Comparison of ENCODE assay signal across 8 cellular contexts in the genomic region with DNA sequence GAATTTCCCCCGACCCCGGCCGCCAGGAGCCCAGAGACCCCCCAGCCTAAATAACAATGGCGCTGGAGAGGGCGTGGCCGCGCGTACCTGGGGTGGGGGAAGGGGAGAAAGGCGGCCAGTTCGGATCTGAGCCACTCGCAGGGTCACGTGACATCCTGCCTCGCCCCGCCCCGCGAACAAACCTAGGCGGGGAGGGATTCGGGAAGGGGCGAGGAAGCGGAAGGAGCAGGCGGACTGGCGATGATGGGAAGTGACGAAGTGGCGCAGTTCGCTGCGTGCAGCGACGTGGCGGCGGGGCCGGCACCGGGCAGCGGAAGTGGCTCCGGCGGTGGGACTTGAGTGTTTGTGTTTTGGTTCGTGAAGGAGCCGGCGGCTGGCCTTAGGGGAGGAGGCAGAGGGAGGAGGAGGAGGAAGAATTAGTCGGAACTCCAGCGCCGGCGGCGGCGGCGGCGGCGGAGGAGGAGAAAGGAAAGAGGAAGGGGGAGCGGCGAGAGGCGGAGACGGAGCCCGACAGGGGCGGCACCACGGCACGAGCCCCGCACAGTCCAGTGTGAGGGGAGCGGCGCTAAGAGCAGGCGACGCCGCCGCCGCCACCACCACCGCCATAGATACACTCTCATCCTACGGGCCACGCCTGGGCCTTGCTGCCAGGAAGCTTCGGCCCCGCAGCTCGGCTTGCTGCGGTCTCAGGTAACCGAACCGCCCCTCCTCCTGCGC. TPM values are rescaled to one million over a fixed set of nuclear protein-coding genes. Genes with fewer than 3 reads are reported as not detected.
DNase-seq lines count a peak whose midpoint lies in the region; ATAC-seq, FAIRE-seq and TF ChIP-seq lines count a peak whose summit lies in the region.

A gene with protein sequence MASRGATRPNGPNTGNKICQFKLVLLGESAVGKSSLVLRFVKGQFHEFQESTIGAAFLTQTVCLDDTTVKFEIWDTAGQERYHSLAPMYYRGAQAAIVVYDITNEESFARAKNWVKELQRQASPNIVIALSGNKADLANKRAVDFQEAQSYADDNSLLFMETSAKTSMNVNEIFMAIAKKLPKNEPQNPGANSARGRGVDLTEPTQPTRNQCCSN (plus strand): TSS at position 266 of the 717 bp plus-strand sequence. CDS start 3,802 bp downstream, outside the sequence.

- H3K27me3 Mint-ChIP-seq in activated CD8-positive, alpha-beta memory T cell treated with anti-CD3 and anti-CD28 coated beads, Interleukin-2, amount 10 ng/mL, durations not matched to agents 7 days and 5 days = peaks cover 2% of the 10 kb centered on the region

- H3K27ac ChIP-seq in H1 (ENCODE audit: low read depth, low read length) = peak within 1 kb of the TSS; percentile 92
- peak within 1 kb of the TSS; percentile 97 for H3K27ac ChIP-seq in mesenchymal stem cell (ENCODE audit: low read length, poor library complexity, severe bottlenecking)

- H3K4me2 ChIP-seq in H1 (ENCODE audit: insufficient read depth in 1 of 2, low read depth in 2 of 2, low read length in 2 of 2) (peak within 1 kb of the TSS; percentile 70 to 84), mesenchymal stem cell (ENCODE audit: low read length, poor library complexity, severe bottlenecking) (peak within 1 kb of the TSS; percentile 81)

- H2BK12ac ChIP-seq in H1 (ENCODE audit: low read depth, low read length) = peak within 1 kb of the TSS; percentile 88
- H2BK12ac ChIP-seq in mesenchymal stem cell (ENCODE audit: low read length in 2 of 2) = peak within 1 kb of the TSS; percentile 32 to 79

- no peak within 1 kb of the TSS for H3K14ac ChIP-seq in H1 (ENCODE audit: insufficient read length)
- peak within 1 kb of the TSS; percentile 9 to 96 for H3K14ac ChIP-seq in mesenchymal stem cell (ENCODE audit: low read length in 2 of 2)

- TF ChIP-seq CTCF in H1 (IDR thresholded peaks at IDR 0.05; ENCODE audit: control extremely low read depth in 1 of 3, insufficient read depth in 1 of 3, low read depth in 1 of 3, low read length in 3 of 3) = no peak

- TF ChIP-seq EP300 in H1 (IDR thresholded peaks at IDR 0.05; ENCODE audit: borderline replicate concordance in 1 of 2, low read depth in 2 of 2, low read length in 2 of 2) = peak in 1 of 2 experiments; percentile 38; a peak in 2 of 3 replicates

- peaks cover 23 to 46% of the 10 kb centered on the region in 2 experiments for H3K79me2 ChIP-seq in H1 (ENCODE audit: control insufficient read depth in 1 of 2, insufficient read depth in 2 of 2, low read length in 2 of 2)

- peak within 1 kb of the TSS; percentile 93 for H3K18ac ChIP-seq in H1 (ENCODE audit: extremely low read depth, low read length)
- peak within 1 kb of the TSS; percentile 96 to 98 for H3K18ac ChIP-seq in mesenchymal stem cell (ENCODE audit: low read depth in 1 of 2, low read length in 2 of 2)

- H3K27ac Mint-ChIP-seq in activated CD8-positive, alpha-beta memory T cell treated with anti-CD3 and anti-CD28 coated beads, Interleukin-2, amount 10 ng/mL, durations not matched to agents 7 days and 5 days = peak within 1 kb of the TSS; percentile 98

- H3K36me3 ChIP-seq in NT2/D1 (ENCODE audit: insufficient read depth, insufficient read length, low read length) (peaks cover 21% of the 10 kb centered on the region), H1 (ENCODE audit: control insufficient read depth in 2 of 4, insufficient read depth in 4 of 4, low read length in 3 of 4) (peaks cover 3 to 13% (median 6%) of the 10 kb centered on the region in 4 experiments; a peak in 6 of 8 replicates), mesenchymal stem cell (ENCODE audit: control insufficient read depth in 1 of 2, insufficient read depth in 2 of 2, low read depth in 1 of 2, low read length in 2 of 2) (peaks cover 3 to 15% of the 10 kb centered on the region in 2 experiments)

- H2BK15ac ChIP-seq in H1 (ENCODE audit: low read length) (no peak within 1 kb of the TSS), mesenchymal stem cell (ENCODE audit: low read depth, poor library complexity, severe bottlenecking) (peak within 1 kb of the TSS; percentile 77)

- H2BK5ac ChIP-seq in H1 (ENCODE audit: low read depth, low read length) = peak within 1 kb of the TSS; percentile 90
- peak within 1 kb of the TSS; percentile 95 for H2BK5ac ChIP-seq in mesenchymal stem cell (ENCODE audit: low read depth, low read length, poor library complexity, severe bottlenecking)

- peak within 1 kb of the TSS; percentile 89 for H3K4me3 Mint-ChIP-seq in activated CD8-positive, alpha-beta memory T cell treated with anti-CD3 and anti-CD28 coated beads, Interleukin-2, amount 10 ng/mL, durations not matched to agents 7 days and 5 days

- no peak within 1 kb of the TSS for H3K23ac ChIP-seq in H1 (ENCODE audit: insufficient read length)
- peak within 1 kb of the TSS in 1 of 2 experiments; percentile 75 for H3K23ac ChIP-seq in mesenchymal stem cell (ENCODE audit: low read length in 2 of 2)

- H2AK5ac ChIP-seq in H1 (ENCODE audit: low read depth, low read length) (0 out of 2 replicates have a peak within 1 kb of the TSS, but pooled peaks have one; percentile 3), mesenchymal stem cell (ENCODE audit: low read length, severe bottlenecking) (peak within 1 kb of the TSS; percentile 100)

- peaks cover 23% of the 10 kb centered on the region for H3K36me3 Mint-ChIP-seq in activated CD8-positive, alpha-beta memory T cell treated with anti-CD3 and anti-CD28 coated beads, Interleukin-2, amount 10 ng/mL, durations not matched to agents 7 days and 5 days

- FAIRE-seq in H1 (lab: Jason Lieb, UNC) = peak; percentile 57

- no peaks in the 10 kb centered on the region; the same call in 1 of the 2 replicates for H3K23me2 ChIP-seq in H1 (ENCODE audit: low read depth, low read length)

- H2AFZ ChIP-seq in H1 (ENCODE audit: low read length) (0 out of 2 replicates have a peak within 1 kb of the TSS, but pooled peaks have one; percentile 27), mesenchymal stem cell (ENCODE audit: low read depth, low read length) (peak within 1 kb of the TSS; percentile 86)

- H2BK120ac ChIP-seq in H1 (replicated peaks; ENCODE audit: low read depth, low read length) = no peak within 1 kb of the TSS
- peak within 1 kb of the TSS; percentile 87 for H2BK120ac ChIP-seq in mesenchymal stem cell (ENCODE audit: low read depth, low read length)

- 0 out of 2 replicates have a peak within 1 kb of the TSS, but pooled peaks have one; percentile 5 for H2BK20ac ChIP-seq in H1 (ENCODE audit: low read length)

- no peaks in the 10 kb centered on the region for H3K27me3 ChIP-seq in NT2/D1 (ENCODE audit: insufficient read depth, insufficient read length)
- H3K27me3 ChIP-seq in H1 (replicated peaks in 1 of 4; ENCODE audit: control insufficient read depth in 3 of 4, extremely low read depth in 1 of 4, insufficient read depth in 3 of 4, low read length in 3 of 4) = no peaks in the 10 kb centered on the region
- no peaks in the 10 kb centered on the region for H3K27me3 ChIP-seq in mesenchymal stem cell (ENCODE audit: control insufficient read depth in 1 of 2, insufficient read depth in 1 of 2, low read length in 2 of 2)

- TF ChIP-seq RAD21 in H1 (IDR thresholded peaks at IDR 0.05 in 1 of 2, conservative IDR thresholded peaks at IDR 0.05 in 1 of 2; ENCODE audit: low read depth in 2 of 2, low read length in 2 of 2) = peak in 1 of 2 experiments; percentile 0; a peak in 2 of 4 replicates

- POLR2A ChIA-PET in H1 (lab: Charles Lee; ENCODE audit: partially characterized antibody) = interaction anchor here (0.8 to 1.8 kb wide), 9 partner anchors 8 to 232 kb away, joined by 3 to 13 read pairs (median 4); no protein-coding TSS in a partner anchor

- H3K9ac ChIP-seq in NT2/D1 (ENCODE audit: insufficient read length, low read depth) = peak within 1 kb of the TSS; percentile 94
- peak within 1 kb of the TSS; percentile 86 to 93 (median 88) for H3K9ac ChIP-seq in H1 (replicated peaks in 1 of 4; ENCODE audit: extremely low read depth in 1 of 4, low read depth in 3 of 4, low read length in 3 of 4)
- peak within 1 kb of the TSS; percentile 97 for H3K9ac ChIP-seq in mesenchymal stem cell (ENCODE audit: low read length)

- H4K91ac ChIP-seq in H1 (replicated peaks; ENCODE audit: insufficient read length, low read length) (peak within 1 kb of the TSS; percentile 45), mesenchymal stem cell (ENCODE audit: low read length) (peak within 1 kb of the TSS; percentile 97)

- H4K8ac ChIP-seq in H1 (ENCODE audit: extremely low read depth, insufficient read depth, low read length) = peak within 1 kb of the TSS; percentile 97
- peak within 1 kb of the TSS; percentile 92 for H4K8ac ChIP-seq in mesenchymal stem cell (ENCODE audit: low read length)

- peak; percentile 83 for DNase-seq in COR-L47 (lab: John Stamatoyannopoulos, UW)
- peak in 75 of 76 experiments; percentile 51 to 98 (median 95) for DNase-seq in HUDEP-2 (lab: John Stamatoyannopoulos, UW; ENCODE audit: unreplicated experiment in 76 of 76)
- DNase-seq in NT2/D1 (ENCODE audit: low read depth, low spot score) = peak; percentile 98
- peak; percentile 99 for DNase-seq in activated CD8-positive, alpha-beta memory T cell treated with anti-CD3 and anti-CD28 coated beads, Interleukin-2, amount 10 ng/mL, durations not matched to agents 7 days and 5 days
- peak; percentile 95 to 96 for DNase-seq in H1 (ENCODE audit: low read depth in 1 of 2, low spot score in 2 of 2)
- DNase-seq in mesenchymal stem cell = peak; percentile 98
- DNase-seq in stimulated activated CD8-positive, alpha-beta memory T cell treated with anti-CD3 and anti-CD28 coated beads, Interleukin-12 subunit alpha, Interleukin-12 subunit beta, amount 100 ng/mL, for 4 hours (ENCODE audit: low read depth) = peak; percentile 92

- WGBS in H1 (ENCODE audit: extremely low coverage in 1 of 2, insufficient coverage in 1 of 2, insufficient read length in 1 of 2, insufficient replicate concordance in 2 of 2, low coverage in 1 of 2, low lambda C conversion rate in 2 of 2, missing lambda C conversion rate in 1 of 2), 2 experiments = 2% methylated on average over 37 of the region's 73 CpGs; no CpG with 5 or more reads in 1 of the 2 experiments
- under 1% methylated on average over 43 of the region's 73 CpGs for WGBS in mesenchymal stem cell

- peaks cover 42% of the 10 kb centered on the region for H3K4me1 Mint-ChIP-seq in activated CD8-positive, alpha-beta memory T cell treated with anti-CD3 and anti-CD28 coated beads, Interleukin-2, amount 10 ng/mL, durations not matched to agents 7 days and 5 days

- peak within 1 kb of the TSS; percentile 84 for H4K5ac ChIP-seq in H1 (ENCODE audit: insufficient read length, low read depth, low read length)

- H3K4me3 ChIP-seq in NT2/D1 (ENCODE audit: insufficient read length, low read depth) (peak within 1 kb of the TSS; percentile 95), H1 (ENCODE audit: extremely low read depth in 1 of 4, insufficient read depth in 2 of 4, low read depth in 3 of 4, low read length in 4 of 4) (peak within 1 kb of the TSS; percentile 95 to 99 (median 96)), mesenchymal stem cell (ENCODE audit: insufficient read depth in 1 of 2, low read depth in 1 of 2, low read length in 2 of 2) (peak within 1 kb of the TSS; percentile 91 to 100)

- peak within 1 kb of the TSS; percentile 66 for H3K56ac ChIP-seq in H1 (replicated peaks; ENCODE audit: insufficient read length, low read depth, low read length)

- H3K9me3 ChIP-seq in NT2/D1 (ENCODE audit: insufficient read depth, low read length) (0 out of 2 replicates have a peak, but pooled peaks cover 4% of the 10 kb centered on the region), H1 (ENCODE audit: insufficient read depth in 2 of 2, low read depth in 1 of 2, low read length in 1 of 2) (peaks cover 0 to 4% of the 10 kb centered on the region in 2 experiments; a peak in 1 of 4 replicates), mesenchymal stem cell (ENCODE audit: control insufficient read depth, low read length) (no peaks in the 10 kb centered on the region)

- H4K20me1 ChIP-seq in H1 (replicated peaks in 1 of 2; ENCODE audit: control insufficient read depth in 1 of 2, insufficient read depth in 2 of 2, low read length in 2 of 2) = peaks cover 2% of the 10 kb centered on the region in 2 experiments

- CTCF ChIA-PET in activated CD8-positive, alpha-beta memory T cell treated with anti-CD3 and anti-CD28 coated beads, Interleukin-2, amount 10 ng/mL, durations not matched to agents 7 days and 5 days (lab: Charles Lee) = interaction anchor here (1.0 to 1.5 kb wide), 3 partner anchors 13 to 59 kb away, joined by 3 read pairs; a partner anchor contains a TSS
- CTCF ChIA-PET in H1 (lab: Charles Lee; ENCODE audit: partially characterized antibody) = no interaction called here

- H3K4me1 ChIP-seq in NT2/D1 (ENCODE audit: insufficient read depth, insufficient read length) (no peaks in the 10 kb centered on the region), H1 (replicated peaks in 1 of 4; ENCODE audit: control insufficient read depth in 3 of 4, insufficient read depth in 4 of 4, low read length in 3 of 4) (peaks cover 3 to 5% (median 5%) of the 10 kb centered on the region in 4 experiments), mesenchymal stem cell (ENCODE audit: control insufficient read depth, insufficient read depth, low read depth, low read length) (peaks cover 3% of the 10 kb centered on the region)

- TF ChIP-seq POLR2A in H1 (IDR thresholded peaks at IDR 0.05; ENCODE audit: control extremely low read depth in 1 of 2, low read depth in 2 of 2, low read length in 2 of 2) = peak; percentile 72 to 74; a peak in 2 of 3 replicates

- peak; percentile 95 for ATAC-seq in GM21381 (IDR thresholded peaks at IDR 0.05; ENCODE audit: unreplicated experiment)
- peak; percentile 89 for ATAC-seq in activated CD8-positive, alpha-beta memory T cell treated with anti-CD3 and anti-CD28 coated beads, Interleukin-2, amount 10 ng/mL, durations not matched to agents 7 days and 5 days

- H3K79me1 ChIP-seq in H1 (ENCODE audit: low read depth, low read length) (0 out of 2 replicates have a peak, but pooled peaks cover 3% of the 10 kb centered on the region), mesenchymal stem cell (replicated peaks; ENCODE audit: low read length, poor library complexity, severe bottlenecking) (peaks cover 6% of the 10 kb centered on the region)

- H3K4ac ChIP-seq in H1 (replicated peaks; ENCODE audit: insufficient read length, low read depth, low read length) (peak within 1 kb of the TSS; percentile 57), mesenchymal stem cell (ENCODE audit: low read depth in 1 of 2, low read length in 2 of 2) (peak within 1 kb of the TSS; percentile 98 to 99)

- H3K9me3 Mint-ChIP-seq in activated CD8-positive, alpha-beta memory T cell treated with anti-CD3 and anti-CD28 coated beads, Interleukin-2, amount 10 ng/mL, durations not matched to agents 7 days and 5 days (ENCODE audit: low read depth) = no peaks in the 10 kb centered on the region

RNA-seq across cellular contexts. Expression of the gene that starts here (rescaled TPM):
- total RNA-seq in activated CD8-positive, alpha-beta memory T cell treated with anti-CD3 and anti-CD28 coated beads, Interleukin-2, amount 10 ng/mL, durations not matched to agents 7 days and 5 days = 10 to 100 TPM; 57.3 to 59.7 TPM
- 77.7 and 86.6 TPM in 2 replicates for total RNA-seq in H1 (2021; fragmentation: NEBNext Ultra II Directional; extraction: Animal tissue kit (Norgen Biotek cat#: 25700))
- 16.8 and 22.4 TPM in 2 replicates for polyA plus RNA-seq in H1 (2011; rRNA removed)
- 32.6 TPM for polyA plus RNA-seq in H1 (2011; cell fraction: cytosol; rRNA removed)
- polyA plus RNA-seq in H1 (2011; cell fraction: nucleus; rRNA removed) = 14.7 TPM
- polyA plus RNA-seq in H1 (2012, experiment 1 of 2) = 28.0 to 67.4 TPM (median 46.9 TPM) in 4 replicates
- polyA plus RNA-seq in H1 (2012, experiment 2 of 2) = 7.5 TPM
- 50.5 TPM for polyA plus RNA-seq in H1 (2013, experiment 1 of 2)
- polyA plus RNA-seq in H1 (2013, experiment 2 of 2) = 53.3 TPM
- 21.9 and 43.3 TPM in 2 replicates for polyA minus RNA-seq in H1 (2011; rRNA and poly(A)+ RNA removed)
- 37.8 TPM for polyA minus RNA-seq in H1 (2011; cell fraction: cytosol; rRNA and poly(A)+ RNA removed)
- polyA minus RNA-seq in H1 (2011; cell fraction: nucleus; rRNA and poly(A)+ RNA removed) = 43.9 TPM
- 61.2 TPM for polyA plus RNA-seq in mesenchymal stem cell (2013, experiment 1 of 2)
- 61.5 TPM for polyA plus RNA-seq in mesenchymal stem cell (2013, experiment 2 of 2)

Comparison
In these comparisons a context has a peak if more than half of its experiments do, and no peak if none do; other contexts are left out.
1. Peak in every context shown above with its lines: DNase-seq, ATAC-seq, H3K4me3 ChIP-seq and H3K27ac ChIP-seq.